Comparison of ENCODE assay signal across 19 cellular contexts in the genomic region with DNA sequence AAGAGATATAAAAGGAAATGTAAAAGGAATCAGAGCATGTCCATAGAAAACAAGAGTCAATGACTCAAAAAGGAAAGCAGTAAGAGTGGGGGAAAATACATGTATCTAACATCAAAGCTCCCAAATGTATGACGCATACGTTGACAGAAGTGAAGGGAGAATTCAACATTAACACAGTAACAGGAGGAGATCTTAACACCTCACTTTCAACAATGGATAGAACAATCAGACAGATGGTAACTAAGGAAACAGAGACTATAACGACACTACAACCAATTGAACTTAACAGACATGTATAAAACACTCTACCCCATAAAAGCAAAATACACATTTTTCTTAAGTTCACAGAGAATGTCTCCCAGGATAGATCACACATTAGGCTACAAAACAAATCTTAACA.
"Had no signal": no experiment of that assay in that cellular context is flagged by ENCODE, and none has a peak within 500 bp of the region (broad histone marks: within the 10 kb centered on the region; RNA-seq: fewer than 3 reads in every experiment).

No MANE protein-coding gene starts in this region.

- H3K4me3 Mint-ChIP-seq: naive thymus-derived CD8-positive, alpha-beta T cell; neural crest cell; stimulated activated naive B cell treated with anti-CD40 and anti-IgM and Interleukin-4, amounts not matched to agents 10 μg/mL and 1 μg/mL and 100 μg/mL, for 72 hours; stimulated activated naive CD8-positive, alpha-beta T cell treated with anti-CD3 and anti-CD28 coated beads, Interleukin-15, amount 100 ng/mL, for 72 hours had no signal

- H3K36me3 Mint-ChIP-seq: naive thymus-derived CD8-positive, alpha-beta T cell; stimulated activated naive B cell treated with anti-CD40 and anti-IgM and Interleukin-4, amounts not matched to agents 10 μg/mL and 1 μg/mL and 100 μg/mL, for 72 hours had no signal

- H3K27ac ChIP-seq: epithelial cell of prostate, esophagus muscularis mucosa, gastrocnemius medialis, right atrium auricular region, sigmoid colon, skin epidermis, testis, tibial nerve had no signal

- H3K36me3 ChIP-seq: esophagus muscularis mucosa, gastrocnemius medialis, right atrium auricular region, sigmoid colon, tibial nerve had no signal

- H3K27me3 Mint-ChIP-seq: naive thymus-derived CD8-positive, alpha-beta T cell; stimulated activated naive B cell treated with anti-CD40 and anti-IgM and Interleukin-4, amounts not matched to agents 10 μg/mL and 1 μg/mL and 100 μg/mL, for 72 hours; stimulated activated naive CD8-positive, alpha-beta T cell treated with anti-CD3 and anti-CD28 coated beads, Interleukin-15, amount 100 ng/mL, for 72 hours had no signal

- H3K27ac Mint-ChIP-seq: naive thymus-derived CD8-positive, alpha-beta T cell; stimulated activated naive B cell treated with anti-CD40 and anti-IgM and Interleukin-4, amounts not matched to agents 10 μg/mL and 1 μg/mL and 100 μg/mL, for 72 hours; stimulated activated naive CD8-positive, alpha-beta T cell treated with anti-CD3 and anti-CD28 coated beads, Interleukin-15, amount 100 ng/mL, for 72 hours had no signal

- H3K4me3 ChIP-seq: esophagus muscularis mucosa, gastrocnemius medialis, mucosa of descending colon, right atrium auricular region, sigmoid colon, skin epidermis, testis, tibial nerve had no signal

- H3K27me3 ChIP-seq: esophagus muscularis mucosa, gastrocnemius medialis, right atrium auricular region, sigmoid colon, testis, tibial nerve had no signal

- H3K9me3 ChIP-seq: esophagus muscularis mucosa, gastrocnemius medialis, mucosa of descending colon, right atrium auricular region, sigmoid colon, testis, tibial nerve had no signal

- H3K4me1 Mint-ChIP-seq: naive thymus-derived CD8-positive, alpha-beta T cell; neural crest cell; stimulated activated naive B cell treated with anti-CD40 and anti-IgM and Interleukin-4, amounts not matched to agents 10 μg/mL and 1 μg/mL and 100 μg/mL, for 72 hours; stimulated activated naive CD8-positive, alpha-beta T cell treated with anti-CD3 and anti-CD28 coated beads, Interleukin-15, amount 100 ng/mL, for 72 hours had no signal

- H3K9me3 Mint-ChIP-seq: neural crest cell had no signal

- DNase-seq: effector memory CD4-positive, alpha-beta T cell; gastrocnemius medialis; islet precursor cell; mammary epithelial cell; mucosa of descending colon; naive thymus-derived CD8-positive, alpha-beta T cell; posterior cingulate gyrus; sigmoid colon; stimulated activated CD4-positive, alpha-beta T cell treated with anti-CD3 and anti-CD28 coated beads, Interleukin-2, amount 100 ng/mL, for 24 hours; stimulated activated CD4-positive, alpha-beta T cell treated with anti-CD3 and anti-CD28 coated beads, Interleukin-4, amount 100 ng/mL, for 4 hours; stimulated activated naive B cell treated with anti-CD40 and anti-IgM and Interleukin-4, amounts not matched to agents 10 μg/mL and 1 μg/mL and 100 μg/mL, for 72 hours; stimulated activated naive CD8-positive, alpha-beta T cell treated with anti-CD3 and anti-CD28 coated beads, Interleukin-15, amount 100 ng/mL, for 72 hours; testis had no signal
